Comparison of ENCODE assay signal across 15 cellular contexts in the genomic region with DNA sequence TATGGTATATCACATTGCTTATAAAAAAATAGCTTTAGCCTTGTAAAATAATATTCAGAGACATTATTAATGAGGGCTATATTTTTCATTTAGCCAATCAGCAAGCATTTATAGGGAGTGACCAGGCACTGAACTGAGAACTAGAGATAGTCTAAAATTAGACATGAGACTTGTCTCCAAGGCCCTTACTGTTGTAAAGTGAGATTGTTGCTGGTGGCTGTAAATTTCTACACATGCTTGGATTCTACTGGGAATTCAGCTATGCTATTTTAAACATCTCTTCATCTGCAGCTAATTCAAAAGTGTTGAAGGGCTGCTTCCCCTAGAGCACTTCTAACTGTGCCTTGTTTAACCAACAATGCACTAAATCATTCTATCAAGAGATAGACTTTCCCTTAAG.
DNase-seq lines count a peak whose midpoint lies in the region; TF ChIP-seq lines count a peak whose summit lies in the region.
"Had no signal": no experiment of that assay in that cellular context is flagged by ENCODE, and none has a peak within 500 bp of the region (broad histone marks: within the 10 kb centered on the region; RNA-seq: fewer than 3 reads in every experiment).

No MANE protein-coding gene starts in this region.

- peaks cover 0 to 3% of the 10 kb centered on the region in 2 donors for H3K4me1 ChIP-seq in neuronal stem cell (ENCODE audit: control insufficient read depth in 2 of 2, insufficient read depth in 1 of 2, low read depth in 1 of 2, low read length in 2 of 2)
- H3K4me1 ChIP-seq: BE2C had no signal

- H3K9ac ChIP-seq in SK-N-MC (ENCODE audit: insufficient read length) = no peak overlapping the region
- no peak overlapping the region for H3K9ac ChIP-seq in neuronal stem cell (ENCODE audit: low read depth, low read length, poor library complexity)

- H3K4me3 ChIP-seq in SK-N-MC (peak overlapping the region; percentile 48), fibroblast of the aortic adventitia (ENCODE audit: low read depth, low read length) (no peak overlapping the region), neuronal stem cell (ENCODE audit: low read length in 2 of 2) (no peak overlapping the region)
- H3K4me3 ChIP-seq: GM23338 had no signal

- no peaks in the 10 kb centered on the region for H3K9me3 ChIP-seq in SK-N-MC (ENCODE audit: low read depth, low read length)
- no peaks in the 10 kb centered on the region for H3K9me3 ChIP-seq in neuronal stem cell (replicated peaks in 1 of 2; ENCODE audit: control insufficient read depth in 2 of 2, insufficient read depth in 1 of 2, low read depth in 1 of 2, low read length in 2 of 2)
- H3K9me3 ChIP-seq: BE2C had no signal

- TF ChIP-seq CTCF in fibroblast of the aortic adventitia (IDR thresholded peaks at IDR 0.05; ENCODE audit: insufficient read depth, low read length) = no peak

- H2BK120ac ChIP-seq in neuronal stem cell (ENCODE audit: low read depth, low read length) = no peak overlapping the region

- peak overlapping the region; percentile 18 for H2AFZ ChIP-seq in neuronal stem cell (ENCODE audit: low read length)
- H2AFZ ChIP-seq: GM23338 had no signal

- H4K91ac ChIP-seq in neuronal stem cell (ENCODE audit: low read depth, low read length, poor library complexity) = no peak overlapping the region

- no peak overlapping the region for H2BK12ac ChIP-seq in neuronal stem cell (ENCODE audit: low read length)

- H3K36me3 ChIP-seq in SK-N-MC (ENCODE audit: insufficient read depth, low read length) = no peaks in the 10 kb centered on the region
- no peaks in the 10 kb centered on the region for H3K36me3 ChIP-seq in neuronal stem cell (replicated peaks in 1 of 2; ENCODE audit: control insufficient read depth in 2 of 2, insufficient read depth in 2 of 2, low read length in 2 of 2)
- H3K36me3 ChIP-seq: BE2C had no signal

- H3K18ac ChIP-seq in neuronal stem cell (ENCODE audit: low read length) = no peak overlapping the region

- H3K23ac ChIP-seq in neuronal stem cell (ENCODE audit: low read depth, low read length, poor library complexity) = no peak overlapping the region

- no peaks in the 10 kb centered on the region for H3K27me3 ChIP-seq in neuronal stem cell (ENCODE audit: control insufficient read depth in 3 of 3, insufficient read depth in 3 of 3, low read depth in 1 of 3, low read length in 3 of 3)
- H3K27me3 ChIP-seq: BE2C had no signal

- H3K4me2 ChIP-seq in neuronal stem cell (ENCODE audit: insufficient read depth, low read length, poor library complexity, severe bottlenecking) = no peak overlapping the region
- H3K4me2 ChIP-seq: GM23338 had no signal

- no peak overlapping the region for H3K14ac ChIP-seq in neuronal stem cell (ENCODE audit: low read length)

- H3K27ac ChIP-seq in SK-N-MC (peak overlapping the region; percentile 91), neuronal stem cell (replicated peaks; ENCODE audit: low read length) (no peak overlapping the region)

- H2BK15ac ChIP-seq in neuronal stem cell (ENCODE audit: low read length) = no peak overlapping the region

- H2AK5ac ChIP-seq in neuronal stem cell (ENCODE audit: low read depth, low read length) = no peak overlapping the region

- H4K8ac ChIP-seq in neuronal stem cell (ENCODE audit: low read depth, low read length) = no peak overlapping the region

- no peaks in the 10 kb centered on the region for H3K79me1 ChIP-seq in neuronal stem cell (ENCODE audit: low read depth, low read length)

- H2BK5ac ChIP-seq in neuronal stem cell (ENCODE audit: low read length) = no peak overlapping the region

- H3K4ac ChIP-seq in neuronal stem cell (ENCODE audit: low read length) = no peak overlapping the region

- DNase-seq in EH (ENCODE audit: low read depth) (peak; percentile 57), SK-N-MC (ENCODE audit: low read depth, low spot score) (no peak), fibroblast of the aortic adventitia (ENCODE audit: low read depth) (peak; percentile 4), neuronal stem cell (ENCODE audit: low spot score) (no peak), DMS53 (lab: John Stamatoyannopoulos, UW) (no peak), HUDEP-2 (lab: John Stamatoyannopoulos, UW; ENCODE audit: unreplicated experiment in 76 of 76) (no peak), NCI-H2107 treated with DMSO at 0.1 percent for 48 hours (lab: John Stamatoyannopoulos, UW; ENCODE audit: unreplicated experiment) (no peak), EL (no peak)
- DNase-seq: BE2C; CD8-positive, alpha-beta T cell; DMS79; NCI-H1092 treated with DMSO at 0.1 percent for 48 hours; NCI-H2081 treated with DMSO at 0.1 percent for 48 hours; NCI-H524 had no signal

Comparison
In these comparisons a context has a peak if more than half of its experiments do, and no peak if none do; other contexts are left out.
1. DNase-seq: peak in EH (single experiment) and fibroblast of the aortic adventitia (single experiment); none in SK-N-MC (single experiment), neuronal stem cell (single experiment), DMS53 (single experiment), HUDEP-2 (0 of 76), NCI-H2107 treated with DMSO at 0.1 percent for 48 hours (single experiment) and EL (single experiment).